Comparison of ENCODE assay signal across 1 cellular context in the genomic region with DNA sequence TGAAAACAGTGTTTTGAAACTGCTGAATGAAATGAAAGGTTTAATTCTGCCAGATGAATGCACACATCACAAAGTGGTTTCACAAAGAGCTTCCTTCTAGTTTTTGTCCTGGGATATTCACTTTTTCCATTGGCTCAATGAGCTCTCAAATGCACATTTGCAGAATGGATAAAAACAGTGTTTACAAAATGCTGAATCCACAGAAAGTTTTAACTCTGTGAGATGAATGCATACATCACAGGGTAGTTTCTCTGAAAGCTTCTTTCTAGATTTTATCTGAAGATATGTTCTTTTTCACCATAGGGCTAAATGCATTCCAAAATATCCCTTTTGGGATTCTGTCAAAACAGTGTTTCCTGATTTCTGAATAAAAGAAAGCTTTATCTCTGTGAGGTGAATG.
TF ChIP-seq lines count a peak whose summit lies in the region.

No MANE protein-coding gene starts in this region.

TF ChIP-seq in HepG2, 621 proteins besides CTCF, POLR2A, EP300 and RAD21 (continued from another document):
- TF ChIP-seq MAFF (IDR thresholded peaks at IDR 0.05; ENCODE audit: low read depth, low read length) (peak; percentile 51; the same call in 1 of the 2 replicates), MAFK (conservative IDR thresholded peaks at IDR 0.05 in 1 of 2, IDR thresholded peaks at IDR 0.05 in 1 of 2; ENCODE audit: low read length in 2 of 2) (peak in 1 of 2 experiments; percentile 53; a peak in 2 of 4 replicates)
TF ChIP-seq in HepG2: peak in this region for 2.
